10 cellular contexts compared by ENCODE assay signal in the genomic region with DNA sequence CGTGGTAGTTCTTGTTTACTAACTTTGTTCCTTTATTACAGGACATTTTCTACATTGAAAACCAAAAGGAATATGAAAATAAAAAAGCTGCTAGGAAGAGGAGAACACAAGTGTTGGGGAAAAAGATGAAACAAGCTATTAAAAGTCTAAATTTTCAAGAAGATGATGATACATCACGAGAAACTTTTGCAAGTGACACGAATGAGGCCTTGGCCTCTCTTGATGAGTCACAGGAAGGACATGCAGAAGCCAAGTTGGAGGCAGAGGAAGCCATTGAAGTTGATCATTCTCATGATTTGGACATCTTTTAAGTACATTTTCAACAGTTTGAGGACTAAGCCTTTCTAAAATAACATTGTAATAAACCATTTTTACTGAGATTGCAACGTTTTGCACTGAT. TPM values are rescaled to one million over a fixed set of nuclear protein-coding genes. Genes with fewer than 3 reads are reported as not detected.
DNase-seq lines count a peak whose midpoint lies in the region; ATAC-seq and TF ChIP-seq lines count a peak whose summit lies in the region.
"Had no signal": no experiment of that assay in that cellular context is flagged by ENCODE, and none has a peak within 500 bp of the region (broad histone marks: within the 10 kb centered on the region; RNA-seq: fewer than 3 reads in every experiment).

No MANE protein-coding gene starts in this region.

- no peak for ATAC-seq in activated T-cell treated with anti-CD3 and anti-CD28 coated beads, Interleukin-2, amount 50 U/mL, for 4 hours
- ATAC-seq in stimulated activated naive CD8-positive, alpha-beta T cell treated with anti-CD3 and anti-CD28 coated beads, Interleukin-15, Interleukin-2, amounts not matched to agents 100 U/mL and 50 U/mL, for 24 hours = peak; percentile 43
- no peak for ATAC-seq in HG02798 (IDR thresholded peaks at IDR 0.05; ENCODE audit: poor library complexity, unreplicated experiment)
- ATAC-seq: stimulated activated memory B cell treated with anti-CD40 and anti-IgM and Interleukin-4, amounts not matched to agents 10 μg/mL and 1 μg/mL and 100 μg/mL, for 72 hours had no signal

- peak overlapping the region; percentile 77 for H3K27ac Mint-ChIP-seq in activated T-cell treated with anti-CD3 and anti-CD28 coated beads, Interleukin-2, amount 50 U/mL, for 24 hours
- H3K27ac Mint-ChIP-seq in endothelial cell (ENCODE audit: unreplicated experiment) (peak overlapping the region; percentile 36), H9 (no peak overlapping the region)
- H3K27ac Mint-ChIP-seq: stimulated activated memory B cell treated with anti-CD40 and anti-IgM and Interleukin-4, amounts not matched to agents 10 μg/mL and 1 μg/mL and 100 μg/mL, for 72 hours had no signal

- no peak overlapping the region for H3K27ac ChIP-seq in H9 (ENCODE audit: insufficient read length, low read depth, low read length)

- H4K8ac ChIP-seq in H9 (replicated peaks; ENCODE audit: insufficient read length, low read depth, low read length) = no peak overlapping the region

- no peak overlapping the region for H3K56ac ChIP-seq in H9 (ENCODE audit: insufficient read length, low read depth, low read length)

- H3K36me3 Mint-ChIP-seq in activated T-cell treated with anti-CD3 and anti-CD28 coated beads, Interleukin-2, amount 50 U/mL, for 24 hours (ENCODE audit: low read depth) = peaks cover 72% of the 10 kb centered on the region
- peaks cover 19% of the 10 kb centered on the region for H3K36me3 Mint-ChIP-seq in activated T-cell treated with anti-CD3 and anti-CD28 coated beads, Interleukin-2, amount 50 U/mL, for 4 hours (ENCODE audit: insufficient read depth)
- H3K36me3 Mint-ChIP-seq in endothelial cell (ENCODE audit: low read depth, unreplicated experiment) (peaks cover 4% of the 10 kb centered on the region), H9 (ENCODE audit: insufficient read depth in 1 of 3, low read depth in 3 of 3) (peaks cover 15 to 56% (median 34%) of the 10 kb centered on the region in 3 experiments; a peak in 6 of 7 replicates)

- H3K18ac ChIP-seq in H9 (ENCODE audit: insufficient read length, low read depth, low read length) = no peak overlapping the region

- H3K4me1 ChIP-seq in H9 (ENCODE audit: insufficient read depth, low read length) = no peaks in the 10 kb centered on the region

- no CpG with 5 or more reads among the region's 4 CpGs for WGBS in H9 (ENCODE audit: extremely low coverage, insufficient read length, low lambda C conversion rate)

- no peak overlapping the region for H3K4ac ChIP-seq in H9 (ENCODE audit: low read depth, low read length)

- H3K9me3 Mint-ChIP-seq in activated T-cell treated with anti-CD3 and anti-CD28 coated beads, Interleukin-2, amount 50 U/mL, for 24 hours = no peaks in the 10 kb centered on the region
- H3K9me3 Mint-ChIP-seq in activated T-cell treated with anti-CD3 and anti-CD28 coated beads, Interleukin-2, amount 50 U/mL, for 4 hours = no peaks in the 10 kb centered on the region
- H3K9me3 Mint-ChIP-seq in endothelial cell (ENCODE audit: unreplicated experiment) (no peaks in the 10 kb centered on the region), H9 (no peaks in the 10 kb centered on the region; a peak in 1 of 5 replicates)
- H3K9me3 Mint-ChIP-seq: stimulated activated memory B cell treated with anti-CD40 and anti-IgM and Interleukin-4, amounts not matched to agents 10 μg/mL and 1 μg/mL and 100 μg/mL, for 72 hours had no signal

- no peak overlapping the region for H3T11ph ChIP-seq in H9 (ENCODE audit: low read length)

- H2AK5ac ChIP-seq in H9 (ENCODE audit: insufficient read length, low read length) = no peak overlapping the region

- H3K4me3 Mint-ChIP-seq in activated T-cell treated with anti-CD3 and anti-CD28 coated beads, Interleukin-2, amount 50 U/mL, for 24 hours = no peak overlapping the region
- H3K4me3 Mint-ChIP-seq in activated T-cell treated with anti-CD3 and anti-CD28 coated beads, Interleukin-2, amount 50 U/mL, for 4 hours = no peak overlapping the region
- H3K4me3 Mint-ChIP-seq in endothelial cell (ENCODE audit: unreplicated experiment) = peak overlapping the region; percentile 4
- H3K4me3 Mint-ChIP-seq in H9 = no peak overlapping the region
- H3K4me3 Mint-ChIP-seq: stimulated activated memory B cell treated with anti-CD40 and anti-IgM and Interleukin-4, amounts not matched to agents 10 μg/mL and 1 μg/mL and 100 μg/mL, for 72 hours had no signal

- peaks cover 10% of the 10 kb centered on the region for H3K4me1 Mint-ChIP-seq in activated T-cell treated with anti-CD3 and anti-CD28 coated beads, Interleukin-2, amount 50 U/mL, for 24 hours (ENCODE audit: low read depth)
- peaks cover 5% of the 10 kb centered on the region for H3K4me1 Mint-ChIP-seq in activated T-cell treated with anti-CD3 and anti-CD28 coated beads, Interleukin-2, amount 50 U/mL, for 4 hours (ENCODE audit: low read depth)
- H3K4me1 Mint-ChIP-seq in endothelial cell (ENCODE audit: unreplicated experiment) = no peaks in the 10 kb centered on the region
- H3K4me1 Mint-ChIP-seq in H9 = no peaks in the 10 kb centered on the region; a peak in 1 of 4 replicates
- H3K4me1 Mint-ChIP-seq: stimulated activated memory B cell treated with anti-CD40 and anti-IgM and Interleukin-4, amounts not matched to agents 10 μg/mL and 1 μg/mL and 100 μg/mL, for 72 hours had no signal

- H3K4me2 ChIP-seq in H9 (ENCODE audit: insufficient read depth, insufficient read length, low read length) = no peak overlapping the region

- H3K9ac ChIP-seq in H9 (ENCODE audit: extremely low read depth, insufficient read length, low read length) = no peak overlapping the region

- no peak for TF ChIP-seq CTCF in endothelial cell (IDR thresholded peaks at IDR 0.05; ENCODE audit: unreplicated experiment)
- no peak for TF ChIP-seq CTCF in H9 (conservative IDR thresholded peaks at IDR 0.05)

- no peak overlapping the region for H3K23ac ChIP-seq in H9 (ENCODE audit: insufficient read length, low read depth, low read length)

- H3K27me3 ChIP-seq in H9 (ENCODE audit: insufficient read depth, low read length) = no peaks in the 10 kb centered on the region

- no peaks in the 10 kb centered on the region for H3K23me2 ChIP-seq in H9 (ENCODE audit: insufficient read length, low read depth, low read length, poor library complexity, severe bottlenecking)

- H3K79me2 ChIP-seq in H9 (ENCODE audit: insufficient read depth, low read length) = no peaks in the 10 kb centered on the region

- no peaks in the 10 kb centered on the region for H3K79me1 ChIP-seq in H9 (ENCODE audit: insufficient read depth, low read depth, low read length, poor library complexity, severe bottlenecking)

- no peaks in the 10 kb centered on the region for H4K20me1 ChIP-seq in H9 (ENCODE audit: control insufficient read depth, insufficient read depth, insufficient read length)

- H3K9me3 ChIP-seq in H9 (ENCODE audit: control insufficient read depth, low read depth, low read length) = no peaks in the 10 kb centered on the region

- H2BK12ac ChIP-seq in H9 (ENCODE audit: insufficient read length, low read depth, low read length) = no peak overlapping the region

- H2AFZ ChIP-seq in H9 (ENCODE audit: low read length) = no peak overlapping the region

- H2BK15ac ChIP-seq in H9 (ENCODE audit: low read depth, low read length) = no peak overlapping the region

- no peak overlapping the region for H2BK5ac ChIP-seq in H9 (ENCODE audit: insufficient read length, low read length)

- H2BK120ac ChIP-seq in H9 (ENCODE audit: low read depth, low read length, poor library complexity, severe bottlenecking) = no peak overlapping the region

- no peak overlapping the region for H4K91ac ChIP-seq in H9 (ENCODE audit: insufficient read length, low read depth, low read length)

- no peak overlapping the region for H2BK20ac ChIP-seq in H9 (ENCODE audit: low read depth, low read length, poor library complexity, severe bottlenecking)

- H4K5ac ChIP-seq in H9 (ENCODE audit: insufficient read length, low read depth, low read length) = no peak overlapping the region

- H3K14ac ChIP-seq in H9 (ENCODE audit: insufficient read depth, low read length) = no peak overlapping the region

- H3K27me3 Mint-ChIP-seq in activated T-cell treated with anti-CD3 and anti-CD28 coated beads, Interleukin-2, amount 50 U/mL, for 24 hours = no peaks in the 10 kb centered on the region
- H3K27me3 Mint-ChIP-seq in activated T-cell treated with anti-CD3 and anti-CD28 coated beads, Interleukin-2, amount 50 U/mL, for 4 hours (ENCODE audit: low read depth) = no peaks in the 10 kb centered on the region
- H3K27me3 Mint-ChIP-seq in endothelial cell (ENCODE audit: unreplicated experiment) (no peaks in the 10 kb centered on the region), H9 (ENCODE audit: low read depth) (no peaks in the 10 kb centered on the region)
- H3K27me3 Mint-ChIP-seq: stimulated activated memory B cell treated with anti-CD40 and anti-IgM and Interleukin-4, amounts not matched to agents 10 μg/mL and 1 μg/mL and 100 μg/mL, for 72 hours had no signal

- no peak for DNase-seq in activated T-cell treated with anti-CD3 and anti-CD28 coated beads, Interleukin-2, amount 50 U/mL, for 24 hours
- no peak for DNase-seq in activated T-cell treated with anti-CD3 and anti-CD28 coated beads, Interleukin-2, amount 50 U/mL, for 4 hours
- peak; percentile 24 for DNase-seq in SIG-M5 (lab: John Stamatoyannopoulos, UW)
- DNase-seq in endothelial cell (ENCODE audit: low spot score) = no peak
- no peak for DNase-seq in stimulated activated naive CD8-positive, alpha-beta T cell treated with anti-CD3 and anti-CD28 coated beads, Interleukin-15, Interleukin-2, amounts not matched to agents 100 U/mL and 50 U/mL, for 24 hours
- DNase-seq in stimulated activated naive CD4-positive, alpha-beta T cell (lab: John Stamatoyannopoulos, UW) = no peak
- no peak for DNase-seq in H9
- DNase-seq: C1 segment of cervical spinal cord had no signal

RNA-seq across cellular contexts. Expression of a gene that starts 23.8 kb away (rescaled TPM):
- 10 to 100 TPM; 56.6 to 60.6 (median 56.9) TPM for total RNA-seq in activated T-cell treated with anti-CD3 and anti-CD28 coated beads, Interleukin-2, amount 50 U/mL, for 4 hours
- total RNA-seq in endothelial cell (ENCODE audit: unreplicated experiment) (33.4 TPM), H9 (2021) (62.9 and 65.6 TPM in 2 replicates)

RNA-seq across cellular contexts. Expression of a gene that starts 29.5 kb away (rescaled TPM):
- 1 to 10 TPM; 1.1 to 1.5 (median 1.4) TPM for total RNA-seq in activated T-cell treated with anti-CD3 and anti-CD28 coated beads, Interleukin-2, amount 50 U/mL, for 4 hours
- total RNA-seq in endothelial cell (ENCODE audit: unreplicated experiment) (76.6 TPM), H9 (2021) (142 and 148 TPM in 2 replicates)

Comparison
In these comparisons a context has a peak if more than half of its experiments do, and no peak if none do; other contexts are left out.
1. H3K27ac Mint-ChIP-seq: peak in activated T-cell treated with anti-CD3 and anti-CD28 coated beads, Interleukin-2, amount 50 U/mL, for 24 hours (single experiment) and endothelial cell (single experiment); none in H9 (0 of 3).
2. RNA of a gene that starts 29.5 kb away (total RNA-seq): 142 to 148 TPM in H9 and 76.6 TPM in endothelial cell (single experiment); 1.1 to 1.5 TPM in activated T-cell treated with anti-CD3 and anti-CD28 coated beads, Interleukin-2, amount 50 U/mL, for 4 hours; every median in the first group is over 10 times any median in the second.